Comparison of ENCODE assay signal across 9 cellular contexts in the genomic region with DNA sequence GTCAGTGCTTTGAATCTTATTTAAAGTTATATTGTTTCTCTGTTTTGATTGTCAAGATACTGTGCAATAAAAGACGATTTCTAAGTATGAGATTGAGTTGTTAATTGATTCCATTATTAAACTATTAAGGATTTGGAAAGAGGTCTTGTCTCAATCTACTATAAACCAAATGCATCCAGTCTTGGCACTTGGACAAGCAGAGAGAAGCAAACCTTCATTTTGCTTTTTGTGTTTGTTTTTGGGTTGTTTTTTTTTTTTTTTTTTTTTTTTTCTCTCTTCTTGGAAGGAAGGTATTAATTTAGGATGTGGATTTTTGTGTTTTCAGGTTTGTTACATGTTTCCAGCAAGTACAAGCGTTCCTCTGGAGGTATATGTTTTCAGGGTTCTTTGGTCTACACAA.
DNase-seq lines count a peak whose midpoint lies in the region; ATAC-seq and TF ChIP-seq lines count a peak whose summit lies in the region.
"Had no signal": no experiment of that assay in that cellular context is flagged by ENCODE, and none has a peak within 500 bp of the region (broad histone marks: within the 10 kb centered on the region; RNA-seq: fewer than 3 reads in every experiment).

No MANE protein-coding gene starts in this region.

- H3F3A ChIP-seq in Loucy (ENCODE audit: low read depth) = no peaks in the 10 kb centered on the region

- H3K4me3 ChIP-seq in BLaER1 treated with 17β-estradiol and CSF1 and Interleukin-3, amounts not matched to agents 10 nM and 100 nM = peak overlapping the region; percentile 76 to 95 (median 90)
- peak overlapping the region; percentile 95 for H3K4me3 ChIP-seq in Loucy (ENCODE audit: low read length, poor library complexity, severe bottlenecking)
- peak overlapping the region; percentile 87 to 90 for H3K4me3 ChIP-seq in duodenal mucosa (ENCODE audit: low read depth in 1 of 2, low read length in 2 of 2)
- H3K4me3 ChIP-seq in neuron (ENCODE audit: low read length) = peak overlapping the region; percentile 82
- H3K4me3 ChIP-seq: K562 had no signal

- no peaks in the 10 kb centered on the region for H3K27me3 ChIP-seq in BLaER1 treated with 17β-estradiol and CSF1 and Interleukin-3, amounts not matched to agents 10 nM and 100 nM
- H3K27me3 ChIP-seq in Loucy (ENCODE audit: insufficient read depth, low read length, poor library complexity, severe bottlenecking) (no peaks in the 10 kb centered on the region), duodenal mucosa (ENCODE audit: control insufficient read depth in 1 of 2, insufficient read depth in 2 of 2, low read length in 2 of 2) (no peaks in the 10 kb centered on the region), neuron (ENCODE audit: insufficient read depth, low read length) (no peaks in the 10 kb centered on the region)

- H4K20me1 ChIP-seq in BLaER1 treated with 17β-estradiol and CSF1 and Interleukin-3, amounts not matched to agents 10 nM and 100 nM = peaks cover 12 to 79% (median 60%) of the 10 kb centered on the region in 11 experiments; a peak in 20 of 22 replicates
- H4K20me1 ChIP-seq in Loucy (ENCODE audit: insufficient read depth, low read length, poor library complexity, severe bottlenecking) = peaks cover 13% of the 10 kb centered on the region

- H3K9ac ChIP-seq in BLaER1 treated with 17β-estradiol and CSF1 and Interleukin-3, amounts not matched to agents 10 nM and 100 nM = peak overlapping the region; percentile 92 to 97 (median 94); a peak in 20 of 22 replicates
- H3K9ac ChIP-seq in Loucy (ENCODE audit: low read depth, low read length, poor library complexity, severe bottlenecking) = peak overlapping the region; percentile 87
- no peak overlapping the region for H3K9ac ChIP-seq in duodenal mucosa (ENCODE audit: low read depth in 1 of 2, low read length in 2 of 2)

- peak overlapping the region in 9 of 11 experiments; percentile 89 to 96 (median 93); a peak in 18 of 22 replicates for H3K27ac ChIP-seq in BLaER1 treated with 17β-estradiol and CSF1 and Interleukin-3, amounts not matched to agents 10 nM and 100 nM
- H3K27ac ChIP-seq in duodenal mucosa (ENCODE audit: low read depth, low read length) = no peak overlapping the region

- TF ChIP-seq CTCF in Loucy (conservative IDR thresholded peaks at IDR 0.05; ENCODE audit: low read length) = no peak
- TF ChIP-seq CTCF in GM20000 (IDR thresholded peaks at IDR 0.05; ENCODE audit: extremely low read depth, missing control alignments) = no peak

- H2AFZ ChIP-seq in Loucy (ENCODE audit: low read length) (no peak overlapping the region), neuron (ENCODE audit: low read depth, low read length) (no peak overlapping the region)

- DNase-seq in HK-2 (ENCODE audit: unreplicated experiment) (no peak), NCI-H1436 (lab: John Stamatoyannopoulos, UW) (no peak), GM20000 (ENCODE audit: low spot score) (no peak)

- H3K9me3 ChIP-seq in BLaER1 treated with 17β-estradiol and CSF1 and Interleukin-3, amounts not matched to agents 10 nM and 100 nM (replicated peaks in 1 of 11) = no peaks in the 10 kb centered on the region
- H3K9me3 ChIP-seq in Loucy (ENCODE audit: insufficient read depth, low read depth, low read length) (no peaks in the 10 kb centered on the region), duodenal mucosa (ENCODE audit: control insufficient read depth in 1 of 2, low read length in 2 of 2) (no peaks in the 10 kb centered on the region), neuron (ENCODE audit: low read length) (no peaks in the 10 kb centered on the region)

- no peaks in the 10 kb centered on the region for H3K9me2 ChIP-seq in Loucy (replicated peaks; ENCODE audit: low read depth, low read length)

- peaks cover 0 to 49% (median 41%) of the 10 kb centered on the region in 11 experiments; a peak in 14 of 22 replicates for H3K36me3 ChIP-seq in BLaER1 treated with 17β-estradiol and CSF1 and Interleukin-3, amounts not matched to agents 10 nM and 100 nM
- H3K36me3 ChIP-seq in Loucy (ENCODE audit: insufficient read depth, low read length) (no peaks in the 10 kb centered on the region), duodenal mucosa (ENCODE audit: control insufficient read depth in 1 of 2, insufficient read depth in 2 of 2, low read length in 2 of 2) (no peaks in the 10 kb centered on the region), neuron (ENCODE audit: insufficient read depth, low read length) (no peaks in the 10 kb centered on the region)

- peaks cover 72% of the 10 kb centered on the region for H3K79me2 ChIP-seq in Loucy (ENCODE audit: insufficient read depth, low read length)

- ATAC-seq in HG02981 (IDR thresholded peaks at IDR 0.05; ENCODE audit: unreplicated experiment) = no peak
- ATAC-seq: K562 had no signal

- peak overlapping the region; percentile 87 to 100 (median 96) for H3K4me2 ChIP-seq in BLaER1 treated with 17β-estradiol and CSF1 and Interleukin-3, amounts not matched to agents 10 nM and 100 nM
- H3K4me2 ChIP-seq in Loucy (ENCODE audit: low read depth, low read length, poor library complexity, severe bottlenecking) = peak overlapping the region; percentile 84

- peaks cover 34 to 66% (median 62%) of the 10 kb centered on the region in 10 experiments for H3K4me1 ChIP-seq in BLaER1 treated with 17β-estradiol and CSF1 and Interleukin-3, amounts not matched to agents 10 nM and 100 nM
- peaks cover 63% of the 10 kb centered on the region for H3K4me1 ChIP-seq in Loucy (ENCODE audit: insufficient read depth, low read length, poor library complexity, severe bottlenecking)
- peaks cover 30 to 31% of the 10 kb centered on the region in 2 donors for H3K4me1 ChIP-seq in duodenal mucosa (ENCODE audit: control insufficient read depth in 1 of 2, insufficient read depth in 2 of 2, low read length in 2 of 2)
- peaks cover 30% of the 10 kb centered on the region for H3K4me1 ChIP-seq in neuron (ENCODE audit: insufficient read depth, low read length)

Comparison
In these comparisons a context has a peak if more than half of its experiments do, and no peak if none do; other contexts are left out.
1. H3K9ac ChIP-seq: peak in BLaER1 treated with 17β-estradiol and CSF1 and Interleukin-3, amounts not matched to agents 10 nM and 100 nM (11 of 11) and Loucy (single experiment); none in duodenal mucosa (0 of 2).
2. Peak in every context shown above with its lines, with median percentiles within 50 percentile points of each other: H3K4me3 ChIP-seq.